1 cellular context compared by ENCODE assay signal in genomic region chr4:185144601-185145240, GRCh38.
TF ChIP-seq lines count a peak whose summit lies in the region.

No MANE protein-coding gene starts in this region.

TF ChIP-seq in GM12878, 131 proteins besides CTCF, POLR2A, EP300 and RAD21:
- TF ChIP-seq FOS (IDR thresholded peaks at IDR 0.05; ENCODE audit: borderline replicate concordance, extremely low read depth, insufficient read length) (no peak), MXI1 (IDR thresholded peaks at IDR 0.05; ENCODE audit: low read depth, low read length) (no peak), PAX5 (IDR thresholded peaks at IDR 0.05; ENCODE audit: borderline replicate concordance, low read depth, low read length) (no peak), SPI1 (IDR thresholded peaks at IDR 0.05; ENCODE audit: borderline replicate concordance, insufficient read depth, low read depth, low read length) (no peak), PML (IDR thresholded peaks at IDR 0.05; ENCODE audit: low read length) (no peak), ZBTB4 (CRISPR knock-in tag; IDR thresholded peaks at IDR 0.05) (no peak), POLR2AphosphoS2 (IDR thresholded peaks at IDR 0.05; ENCODE audit: low read depth, low read length) (no peak), KLF5 (IDR thresholded peaks at IDR 0.05; ENCODE audit: partially characterized antibody) (no peak), HDGF (IDR thresholded peaks at IDR 0.05) (no peak), RUNX3 (IDR thresholded peaks at IDR 0.05; ENCODE audit: low read length) (no peak), MYB (IDR thresholded peaks at IDR 0.05; ENCODE audit: borderline replicate concordance, low read depth, low read length) (no peak), TAF1 (IDR thresholded peaks at IDR 0.05; ENCODE audit: borderline replicate concordance, low read depth, low read length) (no peak), EED (IDR thresholded peaks at IDR 0.05; ENCODE audit: low read depth) (no peak), KDM1A (IDR thresholded peaks at IDR 0.05; ENCODE audit: borderline replicate concordance) (no peak), FOXK2 (IDR thresholded peaks at IDR 0.05) (no peak), EGR1 (IDR thresholded peaks at IDR 0.05; ENCODE audit: borderline replicate concordance in 1 of 2, low read depth in 2 of 2, low read length in 2 of 2) (no peak), SUZ12 (IDR thresholded peaks at IDR 0.05; ENCODE audit: unreplicated experiment) (no peak)
- TF ChIP-seq, protein P1, sequence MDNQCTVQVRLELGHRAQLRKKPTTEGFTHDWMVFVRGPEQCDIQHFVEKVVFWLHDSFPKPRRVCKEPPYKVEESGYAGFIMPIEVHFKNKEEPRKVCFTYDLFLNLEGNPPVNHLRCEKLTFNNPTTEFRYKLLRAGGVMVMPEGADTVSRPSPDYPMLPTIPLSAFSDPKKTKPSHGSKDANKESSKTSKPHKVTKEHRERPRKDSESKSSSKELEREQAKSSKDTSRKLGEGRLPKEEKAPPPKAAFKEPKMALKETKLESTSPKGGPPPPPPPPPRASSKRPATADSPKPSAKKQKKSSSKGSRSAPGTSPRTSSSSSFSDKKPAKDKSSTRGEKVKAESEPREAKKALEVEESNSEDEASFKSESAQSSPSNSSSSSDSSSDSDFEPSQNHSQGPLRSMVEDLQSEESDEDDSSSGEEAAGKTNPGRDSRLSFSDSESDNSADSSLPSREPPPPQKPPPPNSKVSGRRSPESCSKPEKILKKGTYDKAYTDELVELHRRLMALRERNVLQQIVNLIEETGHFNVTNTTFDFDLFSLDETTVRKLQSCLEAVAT (IDR thresholded peaks at IDR 0.05) = no peak
- TF ChIP-seq, protein P2, sequence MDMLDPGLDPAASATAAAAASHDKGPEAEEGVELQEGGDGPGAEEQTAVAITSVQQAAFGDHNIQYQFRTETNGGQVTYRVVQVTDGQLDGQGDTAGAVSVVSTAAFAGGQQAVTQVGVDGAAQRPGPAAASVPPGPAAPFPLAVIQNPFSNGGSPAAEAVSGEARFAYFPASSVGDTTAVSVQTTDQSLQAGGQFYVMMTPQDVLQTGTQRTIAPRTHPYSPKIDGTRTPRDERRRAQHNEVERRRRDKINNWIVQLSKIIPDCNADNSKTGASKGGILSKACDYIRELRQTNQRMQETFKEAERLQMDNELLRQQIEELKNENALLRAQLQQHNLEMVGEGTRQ (IDR thresholded peaks at IDR 0.05; ENCODE audit: borderline replicate concordance, low read depth, low read length) = no peak
- TF ChIP-seq, protein P3, sequence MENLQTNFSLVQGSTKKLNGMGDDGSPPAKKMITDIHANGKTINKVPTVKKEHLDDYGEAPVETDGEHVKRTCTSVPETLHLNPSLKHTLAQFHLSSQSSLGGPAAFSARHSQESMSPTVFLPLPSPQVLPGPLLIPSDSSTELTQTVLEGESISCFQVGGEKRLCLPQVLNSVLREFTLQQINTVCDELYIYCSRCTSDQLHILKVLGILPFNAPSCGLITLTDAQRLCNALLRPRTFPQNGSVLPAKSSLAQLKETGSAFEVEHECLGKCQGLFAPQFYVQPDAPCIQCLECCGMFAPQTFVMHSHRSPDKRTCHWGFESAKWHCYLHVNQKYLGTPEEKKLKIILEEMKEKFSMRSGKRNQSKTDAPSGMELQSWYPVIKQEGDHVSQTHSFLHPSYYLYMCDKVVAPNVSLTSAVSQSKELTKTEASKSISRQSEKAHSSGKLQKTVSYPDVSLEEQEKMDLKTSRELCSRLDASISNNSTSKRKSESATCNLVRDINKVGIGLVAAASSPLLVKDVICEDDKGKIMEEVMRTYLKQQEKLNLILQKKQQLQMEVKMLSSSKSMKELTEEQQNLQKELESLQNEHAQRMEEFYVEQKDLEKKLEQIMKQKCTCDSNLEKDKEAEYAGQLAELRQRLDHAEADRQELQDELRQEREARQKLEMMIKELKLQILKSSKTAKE (IDR thresholded peaks at IDR 0.05; ENCODE audit: low read depth, poor library complexity, severe bottlenecking) = no peak
TF ChIP-seq in GM12878: peak in this region for 0.
